ENCODE assay signal across 8 cellular contexts in genomic region chr14:49853572-49854375, GRCh38. TPM values are rescaled to one million over a fixed set of nuclear protein-coding genes. Genes with fewer than 3 reads are reported as not detected.
DNase-seq lines count a peak whose midpoint lies in the region; ATAC-seq, FAIRE-seq and TF ChIP-seq lines count a peak whose summit lies in the region.

No MANE protein-coding gene starts in this region.

- H3K4me1 ChIP-seq in lower lobe of right lung = peaks cover 25% of the 10 kb centered on the region

- no peaks in the 10 kb centered on the region for H3K9me3 Mint-ChIP-seq in HFFc6
- no peaks in the 10 kb centered on the region for H3K9me3 Mint-ChIP-seq in activated CD4-positive, alpha-beta T cell treated with anti-CD3 and anti-CD28 coated beads, Interleukin-2, amount 10 ng/mL, durations not matched to agents 24 days and 14 days
- no peaks in the 10 kb centered on the region for H3K9me3 Mint-ChIP-seq in dendritic cell treated with granulocyte-macrophage colony-stimulating factor and Interleukin-4, amounts not matched to agents 40 ng/mL and 50 ng/mL, for 4 days

- no peak for FAIRE-seq in D721Med (lab: Jason Lieb, UNC)

- H3K9me3 ChIP-seq in lower lobe of right lung = no peaks in the 10 kb centered on the region

- H3K36me3 ChIP-seq in lower lobe of right lung = peaks cover 23% of the 10 kb centered on the region

- no peaks in the 10 kb centered on the region for H3K27me3 ChIP-seq in lower lobe of right lung (ENCODE audit: low read depth)

- peaks cover 9% of the 10 kb centered on the region; the same call in 1 of the 2 replicates for H3K36me3 Mint-ChIP-seq in HFFc6 (ENCODE audit: low read depth)
- H3K36me3 Mint-ChIP-seq in activated CD4-positive, alpha-beta T cell treated with anti-CD3 and anti-CD28 coated beads, Interleukin-2, amount 10 ng/mL, durations not matched to agents 24 days and 14 days (ENCODE audit: low read depth) = peaks cover 20% of the 10 kb centered on the region
- H3K36me3 Mint-ChIP-seq in dendritic cell treated with granulocyte-macrophage colony-stimulating factor and Interleukin-4, amounts not matched to agents 40 ng/mL and 50 ng/mL, for 4 days (ENCODE audit: low read depth) = peaks cover 35% of the 10 kb centered on the region

- DNase-seq in D721Med (ENCODE audit: insufficient read length, low spot score) (no peak), HFFc6 (peak; percentile 83), NCI-H510A treated with DMSO at 0.1 percent for 48 hours (lab: John Stamatoyannopoulos, UW) (peak; percentile 82), lower lobe of right lung (peak; percentile 77)
- peak; percentile 92 for DNase-seq in activated CD4-positive, alpha-beta T cell treated with anti-CD3 and anti-CD28 coated beads, Interleukin-2, amount 10 ng/mL, durations not matched to agents 24 days and 14 days
- peak; percentile 77 for DNase-seq in stimulated activated CD4-positive, alpha-beta T cell treated with anti-CD3 and anti-CD28 coated beads, Interleukin-4, amount 100 ng/mL, for 24 hours

- H3K27ac ChIP-seq in lower lobe of right lung = peak overlapping the region; percentile 93

- peak overlapping the region; percentile 98 for H3K4me3 Mint-ChIP-seq in HFFc6
- H3K4me3 Mint-ChIP-seq in activated CD4-positive, alpha-beta T cell treated with anti-CD3 and anti-CD28 coated beads, Interleukin-2, amount 10 ng/mL, durations not matched to agents 24 days and 14 days = peak overlapping the region; percentile 93
- peak overlapping the region; percentile 95 for H3K4me3 Mint-ChIP-seq in dendritic cell treated with granulocyte-macrophage colony-stimulating factor and Interleukin-4, amounts not matched to agents 40 ng/mL and 50 ng/mL, for 4 days

- H3K4me3 ChIP-seq in lower lobe of right lung = peak overlapping the region; percentile 77

- peaks cover 37% of the 10 kb centered on the region for H3K4me1 Mint-ChIP-seq in HFFc6 (ENCODE audit: low read depth)
- peaks cover 35% of the 10 kb centered on the region for H3K4me1 Mint-ChIP-seq in activated CD4-positive, alpha-beta T cell treated with anti-CD3 and anti-CD28 coated beads, Interleukin-2, amount 10 ng/mL, durations not matched to agents 24 days and 14 days
- H3K4me1 Mint-ChIP-seq in dendritic cell treated with granulocyte-macrophage colony-stimulating factor and Interleukin-4, amounts not matched to agents 40 ng/mL and 50 ng/mL, for 4 days (ENCODE audit: low read depth) = peaks cover 30% of the 10 kb centered on the region

- TF ChIP-seq CTCF in D721Med (IDR thresholded peaks at IDR 0.05; ENCODE audit: insufficient read depth, missing control alignments) (peak; percentile 50), HFFc6 (IDR thresholded peaks at IDR 0.05) (peak; percentile 84), lower lobe of right lung (IDR thresholded peaks at IDR 0.05) (peak; percentile 76)

- H3K27me3 Mint-ChIP-seq in HFFc6 (ENCODE audit: insufficient read depth) = peaks cover 4% of the 10 kb centered on the region; the same call in 1 of the 2 replicates
- no peaks in the 10 kb centered on the region for H3K27me3 Mint-ChIP-seq in activated CD4-positive, alpha-beta T cell treated with anti-CD3 and anti-CD28 coated beads, Interleukin-2, amount 10 ng/mL, durations not matched to agents 24 days and 14 days
- H3K27me3 Mint-ChIP-seq in dendritic cell treated with granulocyte-macrophage colony-stimulating factor and Interleukin-4, amounts not matched to agents 40 ng/mL and 50 ng/mL, for 4 days = no peaks in the 10 kb centered on the region

- H3K27ac Mint-ChIP-seq in HFFc6 = peak overlapping the region; percentile 98; the same call in 1 of the 2 replicates
- peak overlapping the region; percentile 40 for H3K27ac Mint-ChIP-seq in activated CD4-positive, alpha-beta T cell treated with anti-CD3 and anti-CD28 coated beads, Interleukin-2, amount 10 ng/mL, durations not matched to agents 24 days and 14 days
- peak overlapping the region; percentile 99 for H3K27ac Mint-ChIP-seq in dendritic cell treated with granulocyte-macrophage colony-stimulating factor and Interleukin-4, amounts not matched to agents 40 ng/mL and 50 ng/mL, for 4 days

- intact Hi-C loops in activated CD4-positive, alpha-beta T cell treated with anti-CD3 and anti-CD28 coated beads, Interleukin-2, amount 10 ng/mL, durations not matched to agents 24 days and 14 days (cut with micrococcal nuclease) = loop anchor here (1.0 to 5.0 kb wide), 5 partner anchors 9 to 252 kb away; partner anchors contain the start of genes DNAAF2, KLHDC2 and POLE2
- intact Hi-C loops in dendritic cell treated with granulocyte-macrophage colony-stimulating factor and Interleukin-4, amounts not matched to agents 40 ng/mL and 50 ng/mL, for 4 days (cut with micrococcal nuclease) = loop anchor here (1.0 to 5.0 kb wide), 2 partner anchors 9 to 264 kb away; partner anchors contain the start of gene VCPKMT
- intact Hi-C loops in lower lobe of right lung (cut with DNase I) = no loop called here

- ATAC-seq in lower lobe of right lung (peak; percentile 88 to 89), HG02588 (IDR thresholded peaks at IDR 0.05; ENCODE audit: unreplicated experiment) (no peak)

RNA-seq across cellular contexts. Expression of gene NEMF, which starts 1.2 kb away (rescaled TPM):
- total RNA-seq in HFFc6 (2021; fragmentation: NEBNext Ultra II Directional; extraction: Animal tissue kit (Norgen Biotek cat#: 25700)) = 10 to 100 TPM; 55.5 to 69.7 (median 56.9) TPM
- 65.8 and 75.4 TPM in 2 replicates for total RNA-seq in activated CD4-positive, alpha-beta T cell treated with anti-CD3 and anti-CD28 coated beads, Interleukin-2, amount 10 ng/mL, durations not matched to agents 24 days and 14 days
- total RNA-seq in lower lobe of right lung = 66.1 TPM

RNA-seq across cellular contexts. Expression of gene ARF6, which starts 39.1 kb away (rescaled TPM):
- 100 to 1,000 TPM in 1 of 6 experiments, 10 to 100 TPM in 5; 92.2 to 111 (median 94.7) TPM for total RNA-seq in HFFc6 (2021; fragmentation: NEBNext Ultra II Directional; extraction: Animal tissue kit (Norgen Biotek cat#: 25700))
- total RNA-seq in activated CD4-positive, alpha-beta T cell treated with anti-CD3 and anti-CD28 coated beads, Interleukin-2, amount 10 ng/mL, durations not matched to agents 24 days and 14 days = 154 and 160 TPM in 2 replicates
- 65.3 TPM for total RNA-seq in lower lobe of right lung

Comparison
In these comparisons a context has a peak if more than half of its experiments do, and no peak if none do; other contexts are left out.
1. H3K27ac Mint-ChIP-seq: peak in every context shown above with its lines; median percentile 99 in dendritic cell treated with granulocyte-macrophage colony-stimulating factor and Interleukin-4, amounts not matched to agents 40 ng/mL and 50 ng/mL, for 4 days; 98 in HFFc6; 40 in activated CD4-positive, alpha-beta T cell treated with anti-CD3 and anti-CD28 coated beads, Interleukin-2, amount 10 ng/mL, durations not matched to agents 24 days and 14 days.